In the genomic region with DNA sequence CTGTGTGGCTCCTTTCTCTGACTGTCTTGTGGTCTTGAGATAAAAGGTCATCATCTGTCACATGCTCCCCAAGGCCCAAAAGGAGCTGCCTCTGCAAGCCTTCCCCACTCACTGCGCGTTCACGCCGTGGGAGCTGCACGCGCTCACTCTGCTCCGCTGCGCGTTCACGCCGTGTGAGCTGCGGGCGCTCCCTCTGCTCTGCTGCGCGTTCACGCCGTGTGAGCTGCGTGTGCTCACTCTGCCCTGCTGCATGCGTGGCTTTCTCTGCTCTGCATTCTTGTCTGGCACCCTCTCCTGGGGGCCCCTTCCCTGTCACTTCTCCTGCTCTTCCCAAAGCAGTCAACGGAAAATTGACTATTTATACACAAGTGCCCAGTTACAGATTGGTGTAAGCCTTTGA, we compare ENCODE assay signal across 20 cellular contexts.
"Had no signal": no experiment of that assay in that cellular context is flagged by ENCODE, and none has a peak within 500 bp of the region (broad histone marks: within the 10 kb centered on the region; RNA-seq: fewer than 3 reads in every experiment).

No MANE protein-coding gene starts in this region.

- DNase-seq: head of caudate nucleus; hippocampal formation; kidney glomerular epithelial cell; left cardiac atrium; left ventricle myocardium superior; midbrain; mucosa of descending colon; naive thymus-derived CD4-positive, alpha-beta T cell; nucleus accumbens; right cardiac atrium; stimulated activated CD4-positive, alpha-beta T cell treated with anti-CD3 and anti-CD28 coated beads, Interleukin-12 subunit alpha, Interleukin-12 subunit beta, amount 100 ng/mL, for 4 hours; stimulated activated CD4-positive, alpha-beta T cell treated with anti-CD3 and anti-CD28 coated beads, Interleukin-15, amount 100 ng/mL, for 24 hours; stimulated activated CD4-positive, alpha-beta T cell treated with anti-CD3 and anti-CD28 coated beads, Interleukin-4, amount 100 ng/mL, for 24 hours; stimulated activated naive CD4-positive, alpha-beta T cell had no signal

- ATAC-seq: left cardiac atrium; left lobe of liver; left ventricle myocardium superior; mucosa of descending colon; naive thymus-derived CD4-positive, alpha-beta T cell; natural killer cell treated with Interleukin-12 subunit alpha and Interleukin-12 subunit beta and Interleukin-15 and Interleukin-18, amount 100 ng/mL, for 72 hours; right cardiac atrium; sciatic nerve; stimulated activated effector memory CD8-positive, alpha-beta T cell treated with anti-CD3 and anti-CD28 coated beads, Interleukin-12 subunit alpha, Interleukin-12 subunit beta, amount 100 ng/mL, for 72 hours had no signal

- H3K27ac Mint-ChIP-seq: memory B cell; naive thymus-derived CD4-positive, alpha-beta T cell; natural killer cell treated with Interleukin-12 subunit alpha and Interleukin-12 subunit beta and Interleukin-15 and Interleukin-18, amount 100 ng/mL, for 72 hours; stimulated activated effector memory CD8-positive, alpha-beta T cell treated with anti-CD3 and anti-CD28 coated beads, Interleukin-12 subunit alpha, Interleukin-12 subunit beta, amount 100 ng/mL, for 72 hours; stimulated activated naive CD8-positive, alpha-beta T cell treated with anti-CD3 and anti-CD28 coated beads, Interleukin-15, Interleukin-2, amounts not matched to agents 100 ng/mL and 50 ng/mL, for 24 hours had no signal

- H3K9me3 Mint-ChIP-seq: memory B cell; naive thymus-derived CD4-positive, alpha-beta T cell; natural killer cell treated with Interleukin-12 subunit alpha and Interleukin-12 subunit beta and Interleukin-15 and Interleukin-18, amount 100 ng/mL, for 72 hours; stimulated activated effector memory CD8-positive, alpha-beta T cell treated with anti-CD3 and anti-CD28 coated beads, Interleukin-12 subunit alpha, Interleukin-12 subunit beta, amount 100 ng/mL, for 72 hours; stimulated activated naive CD8-positive, alpha-beta T cell treated with anti-CD3 and anti-CD28 coated beads, Interleukin-15, Interleukin-2, amounts not matched to agents 100 ng/mL and 50 ng/mL, for 24 hours had no signal

- H3K4me3 Mint-ChIP-seq: memory B cell; naive thymus-derived CD4-positive, alpha-beta T cell; natural killer cell treated with Interleukin-12 subunit alpha and Interleukin-12 subunit beta and Interleukin-15 and Interleukin-18, amount 100 ng/mL, for 72 hours; stimulated activated effector memory CD8-positive, alpha-beta T cell treated with anti-CD3 and anti-CD28 coated beads, Interleukin-12 subunit alpha, Interleukin-12 subunit beta, amount 100 ng/mL, for 72 hours; stimulated activated naive CD8-positive, alpha-beta T cell treated with anti-CD3 and anti-CD28 coated beads, Interleukin-15, Interleukin-2, amounts not matched to agents 100 ng/mL and 50 ng/mL, for 24 hours had no signal

- H3K4me1 Mint-ChIP-seq: memory B cell; naive thymus-derived CD4-positive, alpha-beta T cell; stimulated activated effector memory CD8-positive, alpha-beta T cell treated with anti-CD3 and anti-CD28 coated beads, Interleukin-12 subunit alpha, Interleukin-12 subunit beta, amount 100 ng/mL, for 72 hours had no signal

- H3K36me3 Mint-ChIP-seq: memory B cell; natural killer cell treated with Interleukin-12 subunit alpha and Interleukin-12 subunit beta and Interleukin-15 and Interleukin-18, amount 100 ng/mL, for 72 hours; stimulated activated effector memory CD8-positive, alpha-beta T cell treated with anti-CD3 and anti-CD28 coated beads, Interleukin-12 subunit alpha, Interleukin-12 subunit beta, amount 100 ng/mL, for 72 hours had no signal
